9 cellular contexts compared by ENCODE assay signal in genomic region chr15:94526071-94526689, GRCh38.
A peak's percentile ranks its signal among the peaks of the same experiment; 100 is the strongest.
DNase-seq lines count a peak whose midpoint lies in the region; ATAC-seq and TF ChIP-seq lines count a peak whose summit lies in the region.
"Had no signal": no experiment of that assay in that cellular context is flagged by ENCODE, and none has a peak within 500 bp of the region (broad histone marks: within the 10 kb centered on the region; RNA-seq: fewer than 3 reads in every experiment).

No MANE protein-coding gene starts in this region.

- no peaks in the 10 kb centered on the region for H3K36me3 ChIP-seq in SU-DHL-6 (ENCODE audit: low read length)
- no peaks in the 10 kb centered on the region for H3K36me3 ChIP-seq in lower lobe of right lung

- ATAC-seq in HG02623 (IDR thresholded peaks at IDR 0.05; ENCODE audit: unreplicated experiment), result peak; percentile 64
- ATAC-seq in lower lobe of right lung, result no peak

- H3K4me3 ChIP-seq in SU-DHL-6 (ENCODE audit: insufficient read depth, low read length, poor library complexity, severe bottlenecking), result no peak overlapping the region
- H3K4me3 ChIP-seq in lower lobe of right lung, result no peak overlapping the region

- H3K9ac ChIP-seq in SU-DHL-6 (ENCODE audit: low read length), result no peak overlapping the region

- no peaks in the 10 kb centered on the region for H3K9me2 ChIP-seq in SU-DHL-6 (replicated peaks; ENCODE audit: insufficient read depth, low read length)

- intact Hi-C loops in lower lobe of right lung (cut with DNase I), result no loop called here

- H3K4me2 ChIP-seq in SU-DHL-6 (ENCODE audit: low read depth, low read length, poor library complexity, severe bottlenecking), result no peak overlapping the region

- in situ Hi-C loops in GM13977 (cut with MboI; ENCODE audit: low pct_unique_long_range_greater_than_20kb, low sequenced_read_pairs, unreplicated experiment), result no loop called here

- TF ChIP-seq CTCF in GM13977 (IDR thresholded peaks at IDR 0.05; ENCODE audit: extremely low read depth, insufficient read depth, missing control alignments) (peak; percentile 3), SU-DHL-6 (IDR thresholded peaks at IDR 0.05; ENCODE audit: insufficient read depth, low read length, poor library complexity, severe bottlenecking) (peak; percentile 43), lower lobe of right lung (IDR thresholded peaks at IDR 0.05) (peak; percentile 37)

- H3K27me3 ChIP-seq in SU-DHL-6 (ENCODE audit: low read length) (no peaks in the 10 kb centered on the region), lower lobe of right lung (ENCODE audit: low read depth) (no peaks in the 10 kb centered on the region)

- DNase-seq in GM13977 (ENCODE audit: low spot score) (no peak), lower lobe of right lung (no peak), COR-L47 (lab: John Stamatoyannopoulos, UW) (no peak), T-helper 2 cell (no peak), amniotic stem cell (lab: John Stamatoyannopoulos, UW) (no peak), cortex of kidney (lab: John Stamatoyannopoulos, UW) (no peak)
- DNase-seq: NCI-H774 had no signal

- no peaks in the 10 kb centered on the region for H3F3A ChIP-seq in SU-DHL-6 (ENCODE audit: insufficient read depth)

- H4K20me1 ChIP-seq in SU-DHL-6 (ENCODE audit: low read depth, low read length), result no peaks in the 10 kb centered on the region

- no peaks in the 10 kb centered on the region for H3K79me2 ChIP-seq in SU-DHL-6 (ENCODE audit: insufficient read depth, low read length)

- no peak overlapping the region for H2AFZ ChIP-seq in SU-DHL-6 (ENCODE audit: low read depth, low read length, severe bottlenecking)

- no peaks in the 10 kb centered on the region for H3K4me1 ChIP-seq in lower lobe of right lung

- H3K9me3 ChIP-seq in SU-DHL-6 (ENCODE audit: insufficient read depth, low read length) (no peaks in the 10 kb centered on the region), lower lobe of right lung (no peaks in the 10 kb centered on the region)

- H3K27ac ChIP-seq in SU-DHL-6 (ENCODE audit: low read depth, low read length) (no peak overlapping the region), lower lobe of right lung (no peak overlapping the region)
